16 cellular contexts compared by ENCODE assay signal in genomic region chr12:129531004-129531403, GRCh38.
DNase-seq lines count a peak whose midpoint lies in the region; ATAC-seq and TF ChIP-seq lines count a peak whose summit lies in the region.
"Had no signal": no experiment of that assay in that cellular context is flagged by ENCODE, and none has a peak within 500 bp of the region (broad histone marks: within the 10 kb centered on the region; RNA-seq: fewer than 3 reads in every experiment).

No MANE protein-coding gene starts in this region.

- no peak overlapping the region for H3K4me3 ChIP-seq in SJCRH30
- H3K4me3 ChIP-seq in left lung = no peak overlapping the region
- H3K4me3 ChIP-seq: adrenal gland had no signal

- ATAC-seq in left lung = peak; percentile 39
- ATAC-seq in activated CD8-positive, alpha-beta T cell treated with anti-CD3 and anti-CD28 coated beads for 36 hours = no peak
- no peak for ATAC-seq in WTC11
- ATAC-seq in activated T-cell treated with anti-CD3 and anti-CD28 coated beads, Interleukin-2, amount 50 U/mL, for 72 hours (replicated peaks in 1 of 2) = no peak
- ATAC-seq: stimulated activated memory B cell treated with anti-CD40 and anti-IgM and Interleukin-4, amounts not matched to agents 10 μg/mL and 1 μg/mL and 100 μg/mL, for 72 hours had no signal

- POLR2A ChIA-PET in activated CD8-positive, alpha-beta T cell treated with anti-CD3 and anti-CD28 coated beads for 36 hours (lab: Charles Lee) = no interaction called here
- POLR2A ChIA-PET in WTC11 (lab: Charles Lee) = no interaction called here

- H3K9me3 ChIP-seq in SJCRH30 (replicated peaks) (no peaks in the 10 kb centered on the region), left lung (no peaks in the 10 kb centered on the region)
- H3K9me3 ChIP-seq: adrenal gland had no signal

- H3K4me3 Mint-ChIP-seq in activated CD8-positive, alpha-beta T cell treated with anti-CD3 and anti-CD28 coated beads for 36 hours = no peak overlapping the region
- no peak overlapping the region for H3K4me3 Mint-ChIP-seq in WTC11
- H3K4me3 Mint-ChIP-seq in activated T-cell treated with anti-CD3 and anti-CD28 coated beads, Interleukin-2, amount 50 U/mL, for 72 hours = no peak overlapping the region
- H3K4me3 Mint-ChIP-seq: CD14-positive monocyte; memory B cell; stimulated activated memory B cell treated with anti-CD40 and anti-IgM and Interleukin-4, amounts not matched to agents 10 μg/mL and 1 μg/mL and 100 μg/mL, for 72 hours had no signal

- H3K9me3 Mint-ChIP-seq in activated CD8-positive, alpha-beta T cell treated with anti-CD3 and anti-CD28 coated beads for 36 hours = peaks cover 3% of the 10 kb centered on the region
- peaks cover 75% of the 10 kb centered on the region for H3K9me3 Mint-ChIP-seq in WTC11
- H3K9me3 Mint-ChIP-seq in activated T-cell treated with anti-CD3 and anti-CD28 coated beads, Interleukin-2, amount 50 U/mL, for 72 hours = peaks cover 5 to 8% of the 10 kb centered on the region in 2 donors
- H3K9me3 Mint-ChIP-seq: stimulated activated memory B cell treated with anti-CD40 and anti-IgM and Interleukin-4, amounts not matched to agents 10 μg/mL and 1 μg/mL and 100 μg/mL, for 72 hours had no signal

- H3K27ac Mint-ChIP-seq in activated CD8-positive, alpha-beta T cell treated with anti-CD3 and anti-CD28 coated beads for 36 hours = no peak overlapping the region
- H3K27ac Mint-ChIP-seq in WTC11 = no peak overlapping the region
- no peak overlapping the region for H3K27ac Mint-ChIP-seq in activated T-cell treated with anti-CD3 and anti-CD28 coated beads, Interleukin-2, amount 50 U/mL, for 72 hours
- H3K27ac Mint-ChIP-seq: CD14-positive monocyte; memory B cell; progenitor cell of endocrine pancreas; stimulated activated memory B cell treated with anti-CD40 and anti-IgM and Interleukin-4, amounts not matched to agents 10 μg/mL and 1 μg/mL and 100 μg/mL, for 72 hours had no signal

- H3K27ac ChIP-seq in SJCRH30 (peak overlapping the region; percentile 58), left lung (no peak overlapping the region), caudate nucleus (ENCODE audit: low read depth, low read length) (no peak overlapping the region)
- H3K27ac ChIP-seq: adrenal gland had no signal

- no peaks in the 10 kb centered on the region for H3K36me3 Mint-ChIP-seq in activated CD8-positive, alpha-beta T cell treated with anti-CD3 and anti-CD28 coated beads for 36 hours (ENCODE audit: low read depth)
- peaks cover 66% of the 10 kb centered on the region for H3K36me3 Mint-ChIP-seq in WTC11
- H3K36me3 Mint-ChIP-seq in activated T-cell treated with anti-CD3 and anti-CD28 coated beads, Interleukin-2, amount 50 U/mL, for 72 hours (ENCODE audit: insufficient read depth in 2 of 2) = peaks cover 0 to 2% of the 10 kb centered on the region in 2 donors
- H3K36me3 Mint-ChIP-seq: CD14-positive monocyte; memory B cell; stimulated activated memory B cell treated with anti-CD40 and anti-IgM and Interleukin-4, amounts not matched to agents 10 μg/mL and 1 μg/mL and 100 μg/mL, for 72 hours had no signal

- peaks cover 16% of the 10 kb centered on the region for H3K4me1 ChIP-seq in SJCRH30
- no peaks in the 10 kb centered on the region for H3K4me1 ChIP-seq in left lung
- H3K4me1 ChIP-seq: adrenal gland had no signal

- H3K27me3 ChIP-seq in SJCRH30 (no peaks in the 10 kb centered on the region), left lung (no peaks in the 10 kb centered on the region)
- H3K27me3 ChIP-seq: adrenal gland had no signal

- no peak for TF ChIP-seq CTCF in left lung (IDR thresholded peaks at IDR 0.05)
- no peak for TF ChIP-seq CTCF in activated CD8-positive, alpha-beta T cell treated with anti-CD3 and anti-CD28 coated beads for 36 hours (IDR thresholded peaks at IDR 0.05)
- no peak for TF ChIP-seq CTCF in WTC11 (IDR thresholded peaks at IDR 0.05)

- DNase-seq in DMS153 treated with DMSO at 0.1 percent for 48 hours (lab: John Stamatoyannopoulos, UW; ENCODE audit: unreplicated experiment) (peak; percentile 10), LoVo (ENCODE audit: low spot score) (peak; percentile 65), SJCRH30 (peak; percentile 86 to 90), left lung (no peak), caudate nucleus (lab: John Stamatoyannopoulos, UW) (no peak), WTC11 (ENCODE audit: low spot score) (no peak)
- no peak for DNase-seq in activated CD8-positive, alpha-beta T cell treated with anti-CD3 and anti-CD28 coated beads for 36 hours
- no peak for DNase-seq in activated T-cell treated with anti-CD3 and anti-CD28 coated beads, Interleukin-2, amount 50 U/mL, for 72 hours
- DNase-seq: activated CD8-positive, alpha-beta memory T cell treated with anti-CD3 and anti-CD28 coated beads, Interleukin-2, amount 50 U/mL, for 48 hours; adrenal gland; NCI-H1048; stimulated activated CD4-positive, alpha-beta T cell treated with anti-CD3 and anti-CD28 coated beads, Interleukin-2, amount 100 ng/mL, for 24 hours had no signal

- H3K4me1 Mint-ChIP-seq in activated CD8-positive, alpha-beta T cell treated with anti-CD3 and anti-CD28 coated beads for 36 hours (ENCODE audit: low read depth) = no peaks in the 10 kb centered on the region
- no peaks in the 10 kb centered on the region for H3K4me1 Mint-ChIP-seq in WTC11
- H3K4me1 Mint-ChIP-seq in activated T-cell treated with anti-CD3 and anti-CD28 coated beads, Interleukin-2, amount 50 U/mL, for 72 hours (ENCODE audit: low read depth) = no peaks in the 10 kb centered on the region
- H3K4me1 Mint-ChIP-seq: CD14-positive monocyte; memory B cell; stimulated activated memory B cell treated with anti-CD40 and anti-IgM and Interleukin-4, amounts not matched to agents 10 μg/mL and 1 μg/mL and 100 μg/mL, for 72 hours had no signal

- H3K36me3 ChIP-seq in SJCRH30 = no peaks in the 10 kb centered on the region
- H3K36me3 ChIP-seq in left lung = no peaks in the 10 kb centered on the region
- H3K36me3 ChIP-seq: adrenal gland had no signal

- intact Hi-C loops in left lung (cut with DNase I) = no loop called here
- intact Hi-C loops in activated CD8-positive, alpha-beta T cell treated with anti-CD3 and anti-CD28 coated beads for 36 hours (cut with micrococcal nuclease) = no loop called here

- no peaks in the 10 kb centered on the region for H3K27me3 Mint-ChIP-seq in activated CD8-positive, alpha-beta T cell treated with anti-CD3 and anti-CD28 coated beads for 36 hours
- H3K27me3 Mint-ChIP-seq in WTC11 (ENCODE audit: low read depth) = peaks cover 8% of the 10 kb centered on the region
- H3K27me3 Mint-ChIP-seq in activated T-cell treated with anti-CD3 and anti-CD28 coated beads, Interleukin-2, amount 50 U/mL, for 72 hours (ENCODE audit: low read depth) = no peaks in the 10 kb centered on the region
- H3K27me3 Mint-ChIP-seq: memory B cell; stimulated activated memory B cell treated with anti-CD40 and anti-IgM and Interleukin-4, amounts not matched to agents 10 μg/mL and 1 μg/mL and 100 μg/mL, for 72 hours had no signal

- CTCF ChIA-PET in activated CD8-positive, alpha-beta T cell treated with anti-CD3 and anti-CD28 coated beads for 36 hours (lab: Charles Lee) = no interaction called here
- CTCF ChIA-PET in WTC11 (lab: Charles Lee) = no interaction called here

TF ChIP-seq in WTC11, 78 proteins besides CTCF, POLR2A, EP300 and RAD21:
- TF ChIP-seq EMX1 (CRISPR knock-in tag; IDR thresholded peaks at IDR 0.05) = no peak
- no peak for TF ChIP-seq SMAD4 (CRISPR knock-in tag; IDR thresholded peaks at IDR 0.05)
- TF ChIP-seq ZNF671 (CRISPR knock-in tag; IDR thresholded peaks at IDR 0.05) = no peak
- TF ChIP-seq ETV6 (CRISPR knock-in tag; IDR thresholded peaks at IDR 0.05) = no peak

Comparison
In these comparisons a context has a peak if more than half of its experiments do, and no peak if none do; other contexts are left out.
1. DNase-seq: peak in DMS153 treated with DMSO at 0.1 percent for 48 hours (single experiment), LoVo (single experiment) and SJCRH30 (2 of 2); none in left lung (0 of 2), activated CD8-positive, alpha-beta T cell treated with anti-CD3 and anti-CD28 coated beads for 36 hours (single experiment), caudate nucleus (0 of 61), WTC11 (single experiment) and activated T-cell treated with anti-CD3 and anti-CD28 coated beads, Interleukin-2, amount 50 U/mL, for 72 hours (0 of 2).